In the genomic region with DNA sequence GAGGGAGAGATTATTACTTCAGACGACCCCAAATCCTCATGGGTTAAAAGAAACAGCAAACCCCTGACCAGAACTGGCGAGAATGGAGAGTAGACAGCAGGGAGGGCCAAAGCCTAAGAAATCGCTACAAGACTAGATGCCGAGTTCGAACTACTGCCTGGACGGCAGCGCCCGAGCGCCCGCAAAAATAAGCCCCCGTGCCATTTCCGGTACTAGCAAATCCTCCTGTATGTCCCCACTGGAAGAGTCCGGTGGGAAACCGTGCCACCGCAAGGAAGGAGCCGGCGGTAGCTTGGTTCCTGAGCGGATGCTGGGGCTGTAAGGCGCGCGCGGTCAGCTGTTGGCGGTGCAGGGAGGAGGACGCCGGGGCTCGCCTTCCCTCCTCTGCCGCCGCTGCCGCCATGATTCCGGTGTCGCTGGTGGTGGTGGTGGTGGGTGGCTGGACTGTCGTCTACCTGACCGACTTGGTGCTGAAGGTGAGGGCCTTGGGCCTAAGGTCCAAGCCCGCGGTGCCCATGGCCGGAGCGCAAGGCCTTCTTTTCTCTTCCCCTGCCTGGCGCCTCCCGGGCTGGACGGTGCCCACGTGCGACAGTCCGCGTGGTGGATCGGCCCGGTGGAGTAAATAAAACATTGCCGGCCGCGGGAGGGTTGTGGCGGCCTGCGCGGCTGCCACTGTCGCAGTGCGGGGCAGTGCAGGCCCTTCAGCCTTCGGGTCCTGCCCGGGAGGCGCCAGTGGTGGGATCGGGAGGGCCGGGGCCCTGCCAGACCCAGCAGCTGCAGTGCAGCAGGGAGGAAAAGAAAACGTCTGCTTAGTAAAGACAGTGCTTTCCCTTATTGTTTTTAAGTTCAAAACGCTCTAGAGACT, we compare ENCODE assay signal across 8 cellular contexts. TPM values are rescaled to one million over a fixed set of nuclear protein-coding genes. Genes with fewer than 3 reads are reported as not detected.
A peak's percentile ranks its signal among the peaks of the same experiment; 100 is the strongest.
DNase-seq lines count a peak whose midpoint lies in the region; ATAC-seq and TF ChIP-seq lines count a peak whose summit lies in the region.

A gene (plus strand): TSS at position 284 of the 865 bp plus-strand sequence. CDS start 118 bp downstream, at position 402.

- intact Hi-C loops in cardiac septum (cut with DNase I): loop anchor here (10.0 kb wide), 1 partner anchor 135 kb away; no protein-coding TSS in a partner anchor

- H3K36me3 ChIP-seq in SU-DHL-6 (ENCODE audit: low read length) (no peaks in the 10 kb centered on the region), trophoblast cell (ENCODE audit: control insufficient read depth in 1 of 2, insufficient read depth in 2 of 2, low read length in 2 of 2) (no peaks in the 10 kb centered on the region), tibial nerve (peaks cover 0 to 5% (median 0%) of the 10 kb centered on the region in 3 donors)

- ATAC-seq in HG02759 (IDR thresholded peaks at IDR 0.05; ENCODE audit: unreplicated experiment): peak; percentile 88

- peaks cover 4% of the 10 kb centered on the region for H3K79me1 ChIP-seq in trophoblast cell (ENCODE audit: low read length)

- H3K4me1 ChIP-seq in trophoblast cell (ENCODE audit: control insufficient read depth in 1 of 2, insufficient read depth in 2 of 2, low read length in 2 of 2) (no peaks in the 10 kb centered on the region), tibial nerve (peaks cover 0 to 12% (median 0%) of the 10 kb centered on the region in 4 donors)

- peak; percentile 50 to 86 for TF ChIP-seq EP300 in tibial nerve (IDR thresholded peaks at IDR 0.05)

- H3K9me3 ChIP-seq in SU-DHL-6 (ENCODE audit: insufficient read depth, low read length) (no peaks in the 10 kb centered on the region), trophoblast cell (ENCODE audit: insufficient read depth, low read depth, low read length) (no peaks in the 10 kb centered on the region), tibial nerve (no peaks in the 10 kb centered on the region)

- no peak within 1 kb of the TSS for H3K23ac ChIP-seq in trophoblast cell (ENCODE audit: low read length)

- peak within 1 kb of the TSS; percentile 62 for H2BK120ac ChIP-seq in trophoblast cell (ENCODE audit: insufficient read depth, low read length, poor library complexity)

- H3K9ac ChIP-seq in SU-DHL-6 (ENCODE audit: low read length) (peak within 1 kb of the TSS; percentile 88), trophoblast cell (ENCODE audit: low read length) (peak within 1 kb of the TSS; percentile 96)

- TF ChIP-seq CTCF in GM12873 (IDR thresholded peaks at IDR 0.05; ENCODE audit: insufficient read depth, low read depth, low read length, missing control alignments) (peak; percentile 25), SU-DHL-6 (IDR thresholded peaks at IDR 0.05; ENCODE audit: insufficient read depth, low read length, poor library complexity, severe bottlenecking) (no peak), tibial nerve (IDR thresholded peaks at IDR 0.05) (peak in 2 of 5 experiments; percentile 14 to 30)

- WGBS in trophoblast cell (ENCODE audit: extremely low coverage, insufficient coverage, insufficient read length): no CpG with 5 or more reads among the region's 61 CpGs
- 1 to 32% methylated on average over 18 to 44 of the region's 61 CpGs for WGBS in tibial nerve, 2 donors

- DNase-seq in NCI-H1417 (lab: John Stamatoyannopoulos, UW) (peak; percentile 90 to 95 (median 93)), cardiac septum (ENCODE audit: low spot score) (peak; percentile 89), trophoblast cell (peak; percentile 73 to 93), tibial nerve (ENCODE audit: low spot score in 2 of 2) (peak; percentile 57 to 59)
- DNase-seq in activated naive CD8-positive, alpha-beta T cell treated with anti-CD3 and anti-CD28 coated beads, Interleukin-2, amount 50 U/mL, for 16 hours (ENCODE audit: low read depth, low spot score): peak; percentile 56

- H3K9me2 ChIP-seq in SU-DHL-6 (replicated peaks; ENCODE audit: insufficient read depth, low read length): no peaks in the 10 kb centered on the region

- peak within 1 kb of the TSS; percentile 96 for H4K8ac ChIP-seq in trophoblast cell (ENCODE audit: low read depth, low read length)

- 0 out of 2 replicates have a peak within 1 kb of the TSS, but pooled peaks have one; percentile 19 for H3K27ac ChIP-seq in SU-DHL-6 (ENCODE audit: low read depth, low read length)
- peak within 1 kb of the TSS; percentile 16 for H3K27ac ChIP-seq in trophoblast cell (ENCODE audit: low read depth, low read length)
- peak within 1 kb of the TSS; percentile 23 to 87 (median 72) for H3K27ac ChIP-seq in tibial nerve

- H2AFZ ChIP-seq in SU-DHL-6 (ENCODE audit: low read depth, low read length, severe bottlenecking) (peak within 1 kb of the TSS; percentile 93), trophoblast cell (ENCODE audit: insufficient read depth, low read length, poor library complexity) (peak within 1 kb of the TSS; percentile 42)

- peak within 1 kb of the TSS; percentile 81 for H3K18ac ChIP-seq in trophoblast cell (ENCODE audit: low read length)

- H4K12ac ChIP-seq in trophoblast cell (ENCODE audit: low read depth, low read length): peak within 1 kb of the TSS; percentile 34

- no peak within 1 kb of the TSS for H2AK5ac ChIP-seq in trophoblast cell (ENCODE audit: low read length)

- peak within 1 kb of the TSS; percentile 75 for H4K91ac ChIP-seq in trophoblast cell (ENCODE audit: low read depth, low read length)

- H3K4me2 ChIP-seq in SU-DHL-6 (ENCODE audit: low read depth, low read length, poor library complexity, severe bottlenecking) (peak within 1 kb of the TSS; percentile 70), trophoblast cell (ENCODE audit: low read length) (peak within 1 kb of the TSS; percentile 63)

- peak in 1 of 2 donors; percentile 39 for TF ChIP-seq POLR2A in tibial nerve (IDR thresholded peaks at IDR 0.05)

- H2BK12ac ChIP-seq in trophoblast cell (ENCODE audit: low read length): no peak within 1 kb of the TSS

- H3K27me3 ChIP-seq in SU-DHL-6 (ENCODE audit: low read length): no peaks in the 10 kb centered on the region
- H3K27me3 ChIP-seq in trophoblast cell (ENCODE audit: insufficient read depth, low read length): no peaks in the 10 kb centered on the region
- peaks cover 0 to 6% of the 10 kb centered on the region in 2 donors for H3K27me3 ChIP-seq in tibial nerve

- H3K79me2 ChIP-seq in SU-DHL-6 (ENCODE audit: insufficient read depth, low read length) (0 out of 2 replicates have a peak, but pooled peaks cover 6% of the 10 kb centered on the region), trophoblast cell (ENCODE audit: control insufficient read depth, insufficient read depth, low read length, poor library complexity) (peaks cover 4% of the 10 kb centered on the region)

- peak within 1 kb of the TSS; percentile 74 for H2BK5ac ChIP-seq in trophoblast cell (ENCODE audit: low read depth, low read length, poor library complexity)

- peak within 1 kb of the TSS; percentile 92 for H3K14ac ChIP-seq in trophoblast cell (ENCODE audit: low read length)

- no peaks in the 10 kb centered on the region for H3F3A ChIP-seq in SU-DHL-6 (ENCODE audit: insufficient read depth)

- H3K4me3 ChIP-seq in SU-DHL-6 (ENCODE audit: insufficient read depth, low read length, poor library complexity, severe bottlenecking) (peak within 1 kb of the TSS; percentile 72), trophoblast cell (ENCODE audit: low read depth, low read length) (peak within 1 kb of the TSS; percentile 92), tibial nerve (peak within 1 kb of the TSS; percentile 53 to 78 (median 58))

- peak within 1 kb of the TSS; percentile 57 for H3K4ac ChIP-seq in trophoblast cell (ENCODE audit: low read depth, low read length)

- H4K20me1 ChIP-seq in SU-DHL-6 (ENCODE audit: low read depth, low read length): no peaks in the 10 kb centered on the region

RNA-seq across cellular contexts. Expression of the gene that starts here (rescaled TPM):
- 11.2 TPM for total RNA-seq in cardiac septum
- 7.5 and 7.7 TPM in 2 replicates for polyA plus RNA-seq in trophoblast cell (2013)
- total RNA-seq in tibial nerve: 10 to 100 TPM in 3 of 4 donors, 1 to 10 TPM in 1; 9.0 to 16.2 (median 12.4) TPM

Comparison
In these comparisons a context has a peak if more than half of its experiments do, and no peak if none do; other contexts are left out.
1. Peak in every context shown above with its lines: DNase-seq, ATAC-seq, H3K4me3 ChIP-seq and H3K27ac ChIP-seq.
2. H3K27ac ChIP-seq: peak in every context shown above with its lines; median percentile 72 in tibial nerve; 19 in SU-DHL-6; 16 in trophoblast cell.